ENCODE assay signal across 8 cellular contexts in the genomic region with DNA sequence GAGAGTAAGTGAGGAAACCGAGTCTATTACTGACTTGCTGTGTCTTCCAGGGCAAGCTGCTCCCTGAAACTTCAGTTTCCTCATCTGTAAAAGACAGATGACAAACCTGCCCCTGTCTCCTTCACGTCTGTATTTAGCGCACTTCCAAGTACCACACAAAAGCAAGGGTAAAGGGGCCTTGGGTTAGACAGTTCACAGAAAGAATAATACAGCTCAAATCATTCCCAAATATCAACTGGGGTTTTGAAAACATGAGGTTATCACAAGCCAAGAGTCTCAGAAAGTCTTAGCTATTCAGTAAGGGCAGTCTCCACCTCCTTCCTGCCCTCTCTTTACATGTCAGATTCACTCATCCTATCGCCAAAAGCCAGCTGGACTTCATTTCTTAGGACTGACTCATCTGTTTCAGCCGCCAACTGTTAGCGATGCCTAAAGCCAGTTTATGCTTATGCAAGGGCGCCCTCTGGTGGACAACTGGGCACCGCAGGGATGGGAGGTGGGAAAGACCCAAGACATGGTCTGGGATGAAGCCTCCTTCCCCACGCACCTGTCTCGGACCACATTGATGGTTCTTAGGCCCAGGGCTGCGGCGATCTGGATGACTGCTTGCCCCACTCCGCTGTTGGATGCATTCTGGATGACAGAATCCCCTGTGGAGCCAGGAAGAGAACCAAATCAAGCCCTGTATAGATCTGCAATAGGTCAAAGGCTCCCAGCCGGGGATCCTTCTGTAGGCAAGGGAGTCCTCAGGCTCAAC. TPM values are rescaled to one million over a fixed set of nuclear protein-coding genes. Genes with fewer than 3 reads are reported as not detected.
A peak's percentile ranks its signal among the peaks of the same experiment; 100 is the strongest.
DNase-seq lines count a peak whose midpoint lies in the region; ATAC-seq and TF ChIP-seq lines count a peak whose summit lies in the region.

No MANE protein-coding gene starts in this region.

- H3K36me3 ChIP-seq in adrenal gland (replicated peaks in 1 of 2) (peaks cover 0 to 38% of the 10 kb centered on the region in 2 donors), heart right ventricle (peaks cover 0 to 85% (median 22%) of the 10 kb centered on the region in 9 donors), prostate gland (peaks cover 0 to 7% of the 10 kb centered on the region in 2 donors), upper lobe of right lung (peaks cover 47% of the 10 kb centered on the region)

- H3K9me3 ChIP-seq in adrenal gland (replicated peaks in 1 of 3): no peaks in the 10 kb centered on the region
- no peaks in the 10 kb centered on the region for H3K9me3 ChIP-seq in heart right ventricle
- H3K9me3 ChIP-seq in prostate gland: no peaks in the 10 kb centered on the region
- H3K9me3 ChIP-seq in upper lobe of right lung: no peaks in the 10 kb centered on the region

- no peaks in the 10 kb centered on the region for H3K27me3 ChIP-seq in adrenal gland
- no peaks in the 10 kb centered on the region for H3K27me3 ChIP-seq in heart right ventricle
- no peaks in the 10 kb centered on the region for H3K27me3 ChIP-seq in prostate gland (replicated peaks; ENCODE audit: insufficient read depth)
- no peaks in the 10 kb centered on the region for H3K27me3 ChIP-seq in upper lobe of right lung

- H3K4me3 ChIP-seq in adrenal gland (no peak overlapping the region), heart right ventricle (no peak overlapping the region), prostate gland (no peak overlapping the region), upper lobe of right lung (no peak overlapping the region)

- peaks cover 8 to 11% of the 10 kb centered on the region in 2 donors for H3K4me1 ChIP-seq in adrenal gland (replicated peaks in 1 of 2)
- peaks cover 3 to 19% (median 12%) of the 10 kb centered on the region in 9 donors for H3K4me1 ChIP-seq in heart right ventricle
- H3K4me1 ChIP-seq in prostate gland (replicated peaks): no peaks in the 10 kb centered on the region
- peaks cover 15% of the 10 kb centered on the region for H3K4me1 ChIP-seq in upper lobe of right lung

- WGBS in adrenal gland, 4 donors: 21 to 26% (median 25%) methylated on average over 12 to 14 of the region's 14 CpGs
- WGBS in heart right ventricle, 2 donors: 22 to 27% methylated on average over 14 of the region's 14 CpGs
- WGBS in prostate gland: 22% methylated on average over 14 of the region's 14 CpGs

- intact Hi-C loops in adrenal gland (cut with DNase I): loop anchor here in 1 of 2 donors (5.0 to 10.0 kb wide), 2 partner anchors 168 to 320 kb away; no protein-coding TSS in a partner anchor
- intact Hi-C loops in heart right ventricle (cut with DNase I): loop anchor here (1.0 to 10.0 kb wide), 16 partner anchors 20 to 420 kb away; no protein-coding TSS in a partner anchor
- intact Hi-C loops in prostate gland (cut with DNase I): loop anchor here (2.0 to 5.0 kb wide), 4 partner anchors 80 to 420 kb away; a partner anchor contains a TSS
- intact Hi-C loops in upper lobe of right lung (cut with DNase I): loop anchor here (10.0 kb wide), 1 partner anchor 418 kb away; no protein-coding TSS in a partner anchor

- TF ChIP-seq POLR2A in adrenal gland (IDR thresholded peaks at IDR 0.05) (no peak), prostate gland (IDR thresholded peaks at IDR 0.05) (no peak)

- peak; percentile 86 for DNase-seq in D341Med (ENCODE audit: low spot score)
- peak; percentile 97 for DNase-seq in HEK293T (ENCODE audit: extremely low spot score)
- peak; percentile 73 for DNase-seq in NCI-H146 (lab: John Stamatoyannopoulos, UW)
- DNase-seq in T follicular helper cell (ENCODE audit: low read depth): peak; percentile 81
- DNase-seq in adrenal gland: peak; percentile 94 to 98 (median 97)
- DNase-seq in heart right ventricle: peak; percentile 94 to 96
- DNase-seq in prostate gland (ENCODE audit: low spot score): peak; percentile 97
- DNase-seq in upper lobe of right lung: peak; percentile 95

- CTCF ChIA-PET in HEK293T (lab: Yijun Ruan, JAX): interaction anchor here (0.6 to 1.9 kb wide), 8 partner anchors 9 to 325 kb away, joined by 3 to 10 read pairs (median 6); a partner anchor contains a TSS

- POLR2A ChIA-PET in HEK293T (lab: Yijun Ruan, JAX): interaction anchor here (1.0 to 6.1 kb wide), 2 partner anchors 21 to 321 kb away, joined by 3 to 29 read pairs; a partner anchor contains a TSS

- H3K27ac ChIP-seq in adrenal gland (peak overlapping the region in 4 of 5 donors; percentile 6 to 84 (median 71)), heart right ventricle (peak overlapping the region in 9 of 10 donors; percentile 6 to 83 (median 77)), prostate gland (peak overlapping the region; percentile 55 to 75), upper lobe of right lung (peak overlapping the region; percentile 85)

- ATAC-seq in heart right ventricle (peak; percentile 86 to 96 (median 95)), upper lobe of right lung (peak; percentile 97)

- TF ChIP-seq CTCF in adrenal gland (IDR thresholded peaks at IDR 0.05) (peak; percentile 96 to 98 (median 97)), heart right ventricle (IDR thresholded peaks at IDR 0.05) (peak; percentile 95 to 99 (median 97)), prostate gland (IDR thresholded peaks at IDR 0.05) (peak; percentile 96 to 98 (median 98)), upper lobe of right lung (IDR thresholded peaks at IDR 0.05) (peak; percentile 99)

TF ChIP-seq in HEK293T, 16 proteins besides CTCF, POLR2A, EP300 and RAD21:
- TF ChIP-seq ARNT (IDR thresholded peaks at IDR 0.05): no peak
- TF ChIP-seq FOXK2 (IDR thresholded peaks at IDR 0.05): no peak
- no peak for TF ChIP-seq SP1 (IDR thresholded peaks at IDR 0.05)
- TF ChIP-seq, protein P1, sequence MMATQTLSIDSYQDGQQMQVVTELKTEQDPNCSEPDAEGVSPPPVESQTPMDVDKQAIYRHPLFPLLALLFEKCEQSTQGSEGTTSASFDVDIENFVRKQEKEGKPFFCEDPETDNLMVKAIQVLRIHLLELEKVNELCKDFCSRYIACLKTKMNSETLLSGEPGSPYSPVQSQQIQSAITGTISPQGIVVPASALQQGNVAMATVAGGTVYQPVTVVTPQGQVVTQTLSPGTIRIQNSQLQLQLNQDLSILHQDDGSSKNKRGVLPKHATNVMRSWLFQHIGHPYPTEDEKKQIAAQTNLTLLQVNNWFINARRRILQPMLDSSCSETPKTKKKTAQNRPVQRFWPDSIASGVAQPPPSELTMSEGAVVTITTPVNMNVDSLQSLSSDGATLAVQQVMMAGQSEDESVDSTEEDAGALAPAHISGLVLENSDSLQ (IDR thresholded peaks at IDR 0.05): no peak
- no peak for TF ChIP-seq FOXA1 (IDR thresholded peaks at IDR 0.05)

RNA-seq across cellular contexts. Expression of a gene that starts 21.1 kb away (rescaled TPM):
- total RNA-seq in adrenal gland (10 to 100 TPM; 35.1 to 77.4 (median 51.1) TPM), heart right ventricle (10 to 100 TPM; 40.8 to 67.8 (median 49.0) TPM), prostate gland (10 to 100 TPM; 55.2 to 65.7 TPM), upper lobe of right lung (89.0 TPM)
- polyA plus RNA-seq in adrenal gland (100 to 1,000 TPM in 2 of 3 donors, 10 to 100 TPM in 1; 77.0 to 120 (median 118) TPM), heart right ventricle (10 to 100 TPM; 42.4 to 64.6 TPM)

RNA-seq across cellular contexts. Expression of a gene that starts 28.0 kb away (rescaled TPM):
- total RNA-seq in adrenal gland (10 to 100 TPM; 26.1 to 53.1 (median 31.8) TPM), heart right ventricle (10 to 100 TPM; 27.8 to 45.6 (median 38.7) TPM), prostate gland (10 to 100 TPM; 17.7 to 49.3 TPM), upper lobe of right lung (16.5 TPM)
- polyA plus RNA-seq in adrenal gland (10 to 100 TPM; 27.4 to 49.0 (median 35.3) TPM), heart right ventricle (10 to 100 TPM; 31.1 to 39.9 TPM)

RNA-seq across cellular contexts. Expression of a gene that starts 33.6 kb away (rescaled TPM):
- total RNA-seq in adrenal gland (10 to 100 TPM in 3 of 8 donors, 1 to 10 TPM in 5; 5.3 to 14.4 (median 7.7) TPM), heart right ventricle (10 to 100 TPM in 8 of 10 donors, 1 to 10 TPM in 2; 8.6 to 29.8 (median 14.5) TPM), prostate gland (10 to 100 TPM; 49.9 to 60.5 TPM), upper lobe of right lung (45.5 TPM)
- polyA plus RNA-seq in adrenal gland (1 to 10 TPM; 1.4 to 9.3 (median 4.4) TPM), heart right ventricle (10 to 100 TPM; 13.5 to 15.7 TPM)
